ENCODE assay signal across 33 cellular contexts in genomic region chrX:73182502-73183114, GRCh38. TPM values are rescaled to one million over a fixed set of nuclear protein-coding genes. Genes with fewer than 3 reads are reported as not detected.
"Had no signal": no experiment of that assay in that cellular context is flagged by ENCODE, and none has a peak within 500 bp of the region (broad histone marks: within the 10 kb centered on the region; RNA-seq: fewer than 3 reads in every experiment).

No MANE protein-coding gene starts in this region.

- ATAC-seq: activated CD4-positive, alpha-beta T cell treated with anti-CD3 and anti-CD28 coated beads for 36 hours; activated CD4-positive, CD25-positive, alpha-beta regulatory T cell treated with anti-CD3 and anti-CD28 coated beads, Interleukin-2, amount 50 U/mL, for 24 hours; activated CD8-positive, alpha-beta memory T cell treated with anti-CD3 and anti-CD28 coated beads, Interleukin-2, amount 10 ng/mL, durations not matched to agents 7 days and 5 days; activated naive CD8-positive, alpha-beta T cell treated with anti-CD3 and anti-CD28 coated beads, Interleukin-2, amount 50 U/mL, for 24 hours; Panc1; WTC11 had no signal

- H3K4me1 ChIP-seq: SJCRH30 had no signal

- H3K36me3 ChIP-seq: cardiac muscle cell, SJCRH30 had no signal

- DNase-seq: activated CD4-positive, alpha-beta memory T cell treated with anti-CD3 and anti-CD28 coated beads for 36 hours; activated CD4-positive, alpha-beta T cell treated with anti-CD3 and anti-CD28 coated beads for 36 hours; activated CD4-positive, alpha-beta T cell treated with anti-CD3 and anti-CD28 coated beads, Interleukin-2, amount 50 U/mL, for 1 hour; activated CD8-positive, alpha-beta memory T cell treated with anti-CD3 and anti-CD28 coated beads for 24 hours; activated CD8-positive, alpha-beta memory T cell treated with anti-CD3 and anti-CD28 coated beads, Interleukin-2, amount 10 ng/mL, durations not matched to agents 7 days and 5 days; activated CD8-positive, alpha-beta memory T cell treated with anti-CD3 and anti-CD28 coated beads, Interleukin-2, amount 50 U/mL, for 48 hours; activated effector memory CD4-positive, alpha-beta T cell treated with Interleukin-2 at 50 U/mL for 16 hours; activated naive CD4-positive, alpha-beta T cell treated with anti-CD3 and anti-CD28 coated beads, Interleukin-2, amount 10 ng/mL, durations not matched to agents 7 days and 5 days; activated naive CD8-positive, alpha-beta T cell treated with anti-CD3 and anti-CD28 coated beads, Interleukin-2, amount 50 U/mL, for 24 hours; activated T-cell treated with anti-CD3 and anti-CD28 coated beads, Interleukin-2, amount 50 U/mL, for 48 hours; anterior cingulate cortex; Karpas-422; MV-4-11; NCI-H1092; NCI-H1436 treated with DMSO at 0.1 percent for 48 hours; NCI-H1694 treated with DMSO at 0.1 percent for 48 hours; NCI-H2029; NCI-H2107; NCI-H2171; NCI-H510A; NCI-H526; NCI-H748 treated with DMSO at 0.1 percent for 48 hours; NK-92 treated with Interleukin-12 subunit alpha and Interleukin-12 subunit beta, amount 100 ng/mL, for 24 hours; SHP77; SJCRH30; T1000 had no signal

- H3K27ac ChIP-seq: cardiac muscle cell, SJCRH30, SK-N-MC had no signal

- H3K9me3 ChIP-seq: SJCRH30 had no signal

- H3K27me3 ChIP-seq: cardiac muscle cell, SJCRH30 had no signal

- H3K4me3 ChIP-seq: cardiac muscle cell, SJCRH30, SK-N-MC had no signal

RNA-seq across cellular contexts. Expression of gene NAP1L2, which starts 32.0 kb away (rescaled TPM):
- total RNA-seq: MCF 10A, OCI-LY7, SJCRH30 had no signal
